ENCODE assay signal across 9 cellular contexts in the genomic region with DNA sequence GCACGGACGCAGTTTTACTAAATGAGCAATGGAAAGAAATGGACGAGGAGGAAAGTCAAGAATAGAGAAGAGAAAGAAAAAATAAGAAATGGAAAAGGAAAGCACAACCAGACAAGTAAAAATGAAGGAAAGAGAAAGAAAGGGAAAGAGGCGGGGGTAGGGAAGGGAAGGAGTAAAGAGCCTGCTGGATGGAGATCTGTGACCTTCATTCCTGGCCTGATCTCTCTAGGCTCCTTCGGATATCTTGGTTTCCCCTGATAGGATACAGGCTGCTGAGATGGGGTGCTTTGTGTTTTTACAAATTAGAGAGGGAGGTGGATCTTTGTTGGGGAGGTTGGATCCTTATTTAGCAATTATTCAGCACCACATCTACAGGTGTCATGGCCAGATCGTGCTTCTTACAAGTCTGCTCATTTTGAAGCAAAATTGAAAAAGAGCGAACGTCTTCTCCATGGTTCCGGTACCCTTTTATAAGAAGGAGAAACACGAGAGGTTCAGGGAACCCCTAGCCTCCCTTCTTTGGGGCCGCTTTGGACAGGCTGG. TPM values are rescaled to one million over a fixed set of nuclear protein-coding genes. Genes with fewer than 3 reads are reported as not detected.
DNase-seq lines count a peak whose midpoint lies in the region; ATAC-seq lines count a peak whose summit lies in the region.
"Had no signal": no experiment of that assay in that cellular context is flagged by ENCODE, and none has a peak within 500 bp of the region (broad histone marks: within the 10 kb centered on the region; RNA-seq: fewer than 3 reads in every experiment).

No MANE protein-coding gene starts in this region.

- peaks cover 59% of the 10 kb centered on the region for H3K27me3 ChIP-seq in iPS-18a (ENCODE audit: control insufficient read depth, insufficient read depth, low read length)
- H3K27me3 ChIP-seq in stomach smooth muscle (ENCODE audit: control insufficient read depth in 1 of 2, insufficient read depth in 2 of 2, low read length in 2 of 2): peaks cover 28 to 46% of the 10 kb centered on the region in 2 donors

- POLR2A ChIA-PET in T-cell (lab: Charles Lee): no interaction called here

- ATAC-seq in T-cell (replicated peaks in 1 of 4) (peak in 3 of 4 experiments; percentile 7 to 19 (median 12)), HG03159 (IDR thresholded peaks at IDR 0.05; ENCODE audit: unreplicated experiment) (no peak)

- H3K9me3 Mint-ChIP-seq in T-cell: no peaks in the 10 kb centered on the region

- no peak overlapping the region for H3K27ac ChIP-seq in iPS-18a (ENCODE audit: low read length)
- no peak overlapping the region for H3K27ac ChIP-seq in stomach smooth muscle (ENCODE audit: low read length)
- H3K27ac ChIP-seq: C4-2B had no signal

- H3K4me3 Mint-ChIP-seq in T-cell: peak overlapping the region; percentile 91 to 94 (median 92)

- H3K9ac ChIP-seq in iPS-18a (ENCODE audit: low read length) (peak overlapping the region; percentile 52), stomach smooth muscle (ENCODE audit: low read length in 2 of 2) (no peak overlapping the region)

- H3K27me3 Mint-ChIP-seq in T-cell: peaks cover 30 to 46% of the 10 kb centered on the region in 2 donors

- H3K36me3 Mint-ChIP-seq in T-cell: no peaks in the 10 kb centered on the region

- H3K36me3 ChIP-seq in iPS-18a (ENCODE audit: control insufficient read depth, low read depth, low read length): no peaks in the 10 kb centered on the region
- H3K36me3 ChIP-seq in stomach smooth muscle (ENCODE audit: control insufficient read depth in 2 of 2, insufficient read depth in 2 of 2, low read length in 2 of 2): no peaks in the 10 kb centered on the region

- CTCF ChIA-PET in T-cell (lab: Charles Lee): no interaction called here

- peak overlapping the region in 1 of 2 donors; percentile 27 for H3K27ac Mint-ChIP-seq in T-cell

- H3K4me3 ChIP-seq in iPS-18a (ENCODE audit: low read length) (peak overlapping the region; percentile 78), stomach smooth muscle (ENCODE audit: low read length in 2 of 2) (peak overlapping the region; percentile 77 to 78)

- H3K9me3 ChIP-seq in iPS-18a (ENCODE audit: control insufficient read depth, low read depth, low read length) (no peaks in the 10 kb centered on the region), stomach smooth muscle (ENCODE audit: control insufficient read depth in 2 of 2, low read length in 2 of 2) (no peaks in the 10 kb centered on the region)

- DNase-seq in NCI-H2171 treated with DMSO at 0.1 percent for 48 hours (lab: John Stamatoyannopoulos, UW) (peak; percentile 37), NCI-H2171 (lab: John Stamatoyannopoulos, UW) (no peak), T-cell (no peak), DMS79 treated with DMSO at 0.1 percent for 48 hours (lab: John Stamatoyannopoulos, UW) (no peak), MV-4-11 (lab: John Stamatoyannopoulos, UW) (no peak)

- H3K4me1 Mint-ChIP-seq in T-cell: peaks cover 33 to 41% (median 38%) of the 10 kb centered on the region in 3 donors

- H3K4me1 ChIP-seq in iPS-18a (ENCODE audit: control insufficient read depth, low read depth, low read length) (peaks cover 30% of the 10 kb centered on the region), stomach smooth muscle (ENCODE audit: control insufficient read depth, insufficient read depth, low read length) (peaks cover 35% of the 10 kb centered on the region)

RNA-seq across cellular contexts. Expression of a gene that starts 0.8 kb away (rescaled TPM):
- total RNA-seq in T-cell: under 1 TPM in 1 of 5 donors, not detected in 4; 0.03 TPM
